27 cellular contexts compared by ENCODE assay signal in genomic region chr2:196336206-196336605, GRCh38.
DNase-seq lines count a peak whose midpoint lies in the region; ATAC-seq, FAIRE-seq and TF ChIP-seq lines count a peak whose summit lies in the region.
"Had no signal": no experiment of that assay in that cellular context is flagged by ENCODE, and none has a peak within 500 bp of the region (broad histone marks: within the 10 kb centered on the region; RNA-seq: fewer than 3 reads in every experiment).

No MANE protein-coding gene starts in this region.

- no peak overlapping the region for H2AFZ ChIP-seq in PC-3 (ENCODE audit: low read length)
- no peak overlapping the region for H2AFZ ChIP-seq in endothelial cell of umbilical vein (ENCODE audit: low read depth, low read length)
- H2AFZ ChIP-seq: neural progenitor cell, parathyroid adenoma had no signal

- TF ChIP-seq CTCF in PC-3 (conservative IDR thresholded peaks at IDR 0.05; ENCODE audit: low read depth, low read length) (no peak), endothelial cell of umbilical vein (IDR thresholded peaks at IDR 0.05; ENCODE audit: extremely low read depth in 1 of 2, insufficient read depth in 1 of 2, low read depth in 1 of 2, low read length in 2 of 2) (no peak)

- DNase-seq in Daoy (ENCODE audit: low read depth) (peak; percentile 57), PC-3 (no peak), endothelial cell of umbilical vein (ENCODE audit: low read depth, low spot score) (no peak), naive B cell (no peak), NCI-H2107 (lab: John Stamatoyannopoulos, UW) (no peak), NCI-H345 treated with DMSO at 0.1 percent for 48 hours (lab: John Stamatoyannopoulos, UW; ENCODE audit: unreplicated experiment) (no peak), AG20443 (ENCODE audit: low spot score) (no peak), NOMO-1 (lab: John Stamatoyannopoulos, UW; ENCODE audit: unreplicated experiment in 2 of 2) (no peak)
- DNase-seq: activated CD4-positive, alpha-beta memory T cell treated with anti-CD3 and anti-CD28 coated beads for 36 hours; activated CD4-positive, CD25-positive, alpha-beta regulatory T cell treated with anti-CD3 and anti-CD28 coated beads, Interleukin-2, amount 50 U/mL, for 72 hours; activated CD8-positive, alpha-beta memory T cell treated with anti-CD3 and anti-CD28 coated beads, Interleukin-2, amount 50 U/mL, for 4 hours; activated naive CD4-positive, alpha-beta T cell; immature natural killer cell; left colon; NCI-H1694; NCI-H2171 treated with DMSO at 0.1 percent for 48 hours; NCI-H510A treated with DMSO at 0.1 percent for 48 hours; right cardiac atrium; stimulated activated CD4-positive, alpha-beta T cell treated with anti-CD3 and anti-CD28 coated beads, Interleukin-12 subunit alpha, Interleukin-12 subunit beta, amount 100 ng/mL, for 4 hours; stimulated activated CD4-positive, alpha-beta T cell treated with anti-CD3 and anti-CD28 coated beads, Interleukin-2, amount 100 ng/mL, for 48 hours; stomach; T-helper 2 cell; uterus had no signal

- H3K9me3 ChIP-seq in PC-3 (ENCODE audit: low read length) (no peaks in the 10 kb centered on the region), endothelial cell of umbilical vein (replicated peaks; ENCODE audit: control insufficient read depth, insufficient read depth, low read length) (no peaks in the 10 kb centered on the region)
- H3K9me3 ChIP-seq: stomach, uterus had no signal

- intact Hi-C loops in PC-3 (cut with micrococcal nuclease) (loop anchor here (2.0 to 5.0 kb wide), 2 partner anchors 104 to 117 kb away; no protein-coding TSS in a partner anchor), endothelial cell of umbilical vein (cut with micrococcal nuclease) (loop anchor here (2.0 to 10.0 kb wide), 5 partner anchors 19 to 419 kb away; no protein-coding TSS in a partner anchor)

- H3K9ac ChIP-seq in PC-3 (ENCODE audit: low read length) (peak overlapping the region; percentile 49), endothelial cell of umbilical vein (replicated peaks; ENCODE audit: extremely low read depth, insufficient read depth, low read length) (no peak overlapping the region)
- H3K9ac ChIP-seq: neural progenitor cell, parathyroid adenoma had no signal

- H3K4me2 ChIP-seq in PC-3 (ENCODE audit: low read length) (peak overlapping the region; percentile 61), endothelial cell of umbilical vein (ENCODE audit: insufficient read depth, low read length) (no peak overlapping the region)
- H3K4me2 ChIP-seq: neural progenitor cell had no signal

- H3K36me3 ChIP-seq in PC-3 (ENCODE audit: low read depth, low read length), result no peaks in the 10 kb centered on the region
- H3K36me3 ChIP-seq in endothelial cell of umbilical vein (ENCODE audit: control insufficient read depth in 2 of 2, extremely low read depth in 1 of 2, insufficient read depth in 2 of 2, low read length in 2 of 2), result peaks cover 0 to 13% of the 10 kb centered on the region in 2 experiments
- H3K36me3 ChIP-seq: neural progenitor cell, stomach, uterus had no signal

- peak overlapping the region in 1 of 8 donors; percentile 66 for H3K4me3 Mint-ChIP-seq in naive B cell
- H3K4me3 Mint-ChIP-seq: activated CD4-positive, alpha-beta memory T cell treated with anti-CD3 and anti-CD28 coated beads for 36 hours; brain; immature natural killer cell; neural progenitor cell had no signal

- H3K27ac Mint-ChIP-seq in naive B cell, result peak overlapping the region in 4 of 6 donors; percentile 17 to 93 (median 79)
- H3K27ac Mint-ChIP-seq: activated CD4-positive, alpha-beta memory T cell treated with anti-CD3 and anti-CD28 coated beads for 36 hours; brain; immature natural killer cell; neural progenitor cell had no signal

- no peak for ATAC-seq in PC-3
- ATAC-seq in naive B cell (ENCODE audit: low read depth in 2 of 2), result no peak
- ATAC-seq: left colon, right cardiac atrium, Right ventricle myocardium inferior had no signal

- H3K9me3 Mint-ChIP-seq in naive B cell, result no peaks in the 10 kb centered on the region
- H3K9me3 Mint-ChIP-seq: activated CD4-positive, alpha-beta memory T cell treated with anti-CD3 and anti-CD28 coated beads for 36 hours; brain; immature natural killer cell; neural progenitor cell had no signal

- H3K4me3 ChIP-seq in PC-3 (ENCODE audit: low read length) (no peak overlapping the region), endothelial cell of umbilical vein (replicated peaks in 1 of 3; ENCODE audit: insufficient read depth in 1 of 3, low read depth in 1 of 3, low read length in 3 of 3) (no peak overlapping the region)
- H3K4me3 ChIP-seq: neural progenitor cell, stomach, uterus had no signal

- dilution Hi-C loops in endothelial cell of umbilical vein (cut with MboI; ENCODE audit: extremely low pct_ligation_motif_present, low sequenced_read_pairs), result no loop called here

- H3K4me1 ChIP-seq in PC-3 (ENCODE audit: insufficient read depth, low read length) (peaks cover 45% of the 10 kb centered on the region), endothelial cell of umbilical vein (ENCODE audit: control insufficient read depth, extremely low read depth, insufficient read depth, low read length) (peaks cover 41% of the 10 kb centered on the region)
- H3K4me1 ChIP-seq: neural progenitor cell, parathyroid adenoma, uterus had no signal

- no peaks in the 10 kb centered on the region for H3K9me2 ChIP-seq in PC-3 (replicated peaks; ENCODE audit: low read length)

- H3K27ac ChIP-seq in PC-3 (ENCODE audit: low read length) (peak overlapping the region; percentile 83), endothelial cell of umbilical vein (ENCODE audit: insufficient read depth, low read depth, low read length) (no peak overlapping the region)
- H3K27ac ChIP-seq: neural progenitor cell, parathyroid adenoma, stomach, uterus had no signal

- peak; percentile 48 for FAIRE-seq in endothelial cell of umbilical vein (lab: Jason Lieb, UNC)

- no peaks in the 10 kb centered on the region for H3K27me3 ChIP-seq in PC-3 (ENCODE audit: low read length)
- no peaks in the 10 kb centered on the region for H3K27me3 ChIP-seq in endothelial cell of umbilical vein (ENCODE audit: control insufficient read depth in 2 of 2, insufficient read depth in 2 of 2, low read length in 2 of 2)
- H3K27me3 ChIP-seq: neural progenitor cell, stomach, uterus had no signal

- H4K20me1 ChIP-seq in PC-3 (ENCODE audit: low read length) (no peaks in the 10 kb centered on the region), endothelial cell of umbilical vein (replicated peaks; ENCODE audit: control insufficient read depth, extremely low read depth, insufficient read depth, low read length) (no peaks in the 10 kb centered on the region)

- TF ChIP-seq POLR2A in endothelial cell of umbilical vein (IDR thresholded peaks at IDR 0.05; ENCODE audit: low read depth, low read length), result no peak

- peaks cover 13 to 20% (median 16%) of the 10 kb centered on the region in 3 donors for H3K4me1 Mint-ChIP-seq in naive B cell
- H3K4me1 Mint-ChIP-seq: immature natural killer cell had no signal

- no peaks in the 10 kb centered on the region for H3K79me2 ChIP-seq in PC-3 (ENCODE audit: low read length)
- H3K79me2 ChIP-seq in endothelial cell of umbilical vein (ENCODE audit: control insufficient read depth, insufficient read depth, low read length), result peaks cover 57% of the 10 kb centered on the region
- H3K79me2 ChIP-seq: parathyroid adenoma had no signal

- peaks cover 4% of the 10 kb centered on the region for H3F3A ChIP-seq in PC-3 (ENCODE audit: low read length, unreplicated experiment)

- CTCF ChIA-PET in PC-3 (lab: Charles Lee), result no interaction called here
- CTCF ChIA-PET in endothelial cell of umbilical vein (lab: Charles Lee), result interaction anchor here (1.2 to 5.7 kb wide), 15 partner anchors 9 to 258 kb away, joined by 3 to 96 read pairs (median 11); no protein-coding TSS in a partner anchor

- BruUV-seq in PC-3 (replicated peaks; lab: Mats Ljungman, UMichigan) (no TSS peak), endothelial cell of umbilical vein (replicated peaks; lab: Mats Ljungman, UMichigan) (no TSS peak)

- no peaks in the 10 kb centered on the region for H3K9me1 ChIP-seq in endothelial cell of umbilical vein (replicated peaks; ENCODE audit: control insufficient read depth, extremely low read depth, insufficient read depth, low read length)

- no peaks in the 10 kb centered on the region for H3K27me3 Mint-ChIP-seq in naive B cell
- H3K27me3 Mint-ChIP-seq: activated CD4-positive, alpha-beta memory T cell treated with anti-CD3 and anti-CD28 coated beads for 36 hours; brain had no signal

- H3K36me3 Mint-ChIP-seq in naive B cell, result no peaks in the 10 kb centered on the region
- H3K36me3 Mint-ChIP-seq: activated CD4-positive, alpha-beta memory T cell treated with anti-CD3 and anti-CD28 coated beads for 36 hours; brain; immature natural killer cell; neural progenitor cell had no signal

- POLR2A ChIA-PET in PC-3 (lab: Charles Lee; ENCODE audit: unreplicated experiment) (no interaction called here), endothelial cell of umbilical vein (lab: Charles Lee) (no interaction called here)

TF ChIP-seq in endothelial cell of umbilical vein, 7 proteins besides CTCF, POLR2A, EP300 and RAD21:
- TF ChIP-seq MAX (IDR thresholded peaks at IDR 0.05; ENCODE audit: insufficient read depth, insufficient read length) (no peak), MYC (IDR thresholded peaks at IDR 0.05; ENCODE audit: low read depth, low read length) (no peak), JUN (IDR thresholded peaks at IDR 0.05; ENCODE audit: borderline replicate concordance, insufficient read depth, insufficient read length, low read depth) (no peak), GATA2 (IDR thresholded peaks at IDR 0.05; ENCODE audit: insufficient read depth, insufficient read length, low read depth, low read length) (no peak), POLR2AphosphoS5 (IDR thresholded peaks at IDR 0.05; ENCODE audit: insufficient read depth, low read depth, low read length) (no peak), EZH2 (IDR thresholded peaks at IDR 0.05; ENCODE audit: borderline replicate concordance, low read depth, low read length, severe bottlenecking) (no peak), FOS (IDR thresholded peaks at IDR 0.05; ENCODE audit: borderline replicate concordance, insufficient read depth, low read length) (no peak)
